ENCODE assay signal across 23 cellular contexts in genomic region chr1:160053548-160054365, GRCh38.
DNase-seq lines count a peak whose midpoint lies in the region; ATAC-seq lines count a peak whose summit lies in the region.
"Had no signal": no experiment of that assay in that cellular context is flagged by ENCODE, and none has a peak within 500 bp of the region (broad histone marks: within the 10 kb centered on the region; RNA-seq: fewer than 3 reads in every experiment).

No MANE protein-coding gene starts in this region.

- ATAC-seq in HG03039 (IDR thresholded peaks at IDR 0.05; ENCODE audit: unreplicated experiment): no peak
- ATAC-seq: GM12878 had no signal

- peak overlapping the region; percentile 38 for H3K27ac ChIP-seq in caudate nucleus (ENCODE audit: low read depth, low read length)
- peak overlapping the region; percentile 62 for H3K27ac ChIP-seq in layer of hippocampus (ENCODE audit: low read depth, low read length)
- H3K27ac ChIP-seq: 22Rv1, KMS-11, RWPE1 had no signal

- H3K27me3 ChIP-seq in layer of hippocampus (ENCODE audit: control insufficient read depth, insufficient read depth, low read length): no peaks in the 10 kb centered on the region

- DNase-seq in DMS53 (lab: John Stamatoyannopoulos, UW) (peak; percentile 30), DMS53 treated with DMSO at 0.1 percent for 48 hours (lab: John Stamatoyannopoulos, UW; ENCODE audit: unreplicated experiment) (no peak), caudate nucleus (lab: John Stamatoyannopoulos, UW) (peak in 2 of 61 donors; percentile 9 to 11), pons (ENCODE audit: low spot score) (peak; percentile 82), hippocampal formation (lab: John Stamatoyannopoulos, UW) (no peak), GF-D8 (lab: John Stamatoyannopoulos, UW) (no peak)
- DNase-seq: HCEC 1CT, MM.1S, NCI-H1048, NCI-H1417 treated with DMSO at 0.1 percent for 48 hours, NCI-H1694 treated with DMSO at 0.1 percent for 48 hours, NCI-H2081, NCI-H2171, NCI-H226, NCI-H510A, NCI-H69, SHP77 had no signal

Comparison
In these comparisons a context has a peak if more than half of its experiments do, and no peak if none do; other contexts are left out.
1. DNase-seq: peak in DMS53 (single experiment) and pons (single experiment); none in DMS53 treated with DMSO at 0.1 percent for 48 hours (single experiment), hippocampal formation (0 of 2) and GF-D8 (single experiment).